1 cellular context compared by ENCODE assay signal in the genomic region with DNA sequence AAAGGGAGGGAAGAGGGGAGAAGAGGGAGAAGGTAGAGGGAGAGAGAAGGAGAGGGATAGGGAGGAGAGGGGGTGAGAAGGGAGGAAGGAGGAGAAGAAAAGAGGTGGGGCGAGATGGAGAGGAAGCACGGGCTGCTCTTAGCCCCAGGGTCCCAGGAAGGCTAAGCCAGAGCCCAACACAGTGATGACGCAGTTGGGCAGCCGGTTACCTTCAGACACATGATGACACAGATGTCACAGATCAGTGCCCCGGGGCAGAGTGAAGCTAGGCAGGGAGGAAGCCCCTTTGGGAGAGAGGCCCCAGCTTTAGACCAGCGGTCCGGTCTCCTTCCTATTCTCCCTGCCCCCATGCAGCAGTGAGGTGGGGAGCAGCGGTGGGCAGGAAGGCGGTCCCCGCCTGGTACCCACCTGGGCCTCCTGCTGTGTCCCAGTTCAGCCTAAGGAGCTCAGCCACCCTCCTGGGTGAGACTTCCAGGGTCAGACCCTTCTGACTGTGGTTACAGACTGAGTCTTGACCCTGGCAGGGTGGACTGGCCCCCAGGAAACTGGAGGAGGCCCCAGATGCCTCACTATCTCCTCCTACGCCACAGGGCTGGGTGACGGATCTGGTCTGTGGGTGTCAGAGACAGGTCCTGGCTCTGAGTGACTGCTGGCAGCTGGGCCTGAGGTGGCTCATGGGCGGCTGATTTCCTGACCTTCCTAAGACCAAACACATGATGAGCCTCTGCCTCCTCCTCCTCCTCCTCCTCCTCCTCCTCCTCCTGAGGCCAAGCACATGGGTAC.
TF ChIP-seq lines count a peak whose summit lies in the region.

No MANE protein-coding gene starts in this region.

TF ChIP-seq in SK-N-SH treated with all-trans-retinoic acid at 6 μM for 48 hours, 23 proteins besides CTCF, POLR2A, EP300 and RAD21 (continued from another document):
- TF ChIP-seq, protein P1, sequence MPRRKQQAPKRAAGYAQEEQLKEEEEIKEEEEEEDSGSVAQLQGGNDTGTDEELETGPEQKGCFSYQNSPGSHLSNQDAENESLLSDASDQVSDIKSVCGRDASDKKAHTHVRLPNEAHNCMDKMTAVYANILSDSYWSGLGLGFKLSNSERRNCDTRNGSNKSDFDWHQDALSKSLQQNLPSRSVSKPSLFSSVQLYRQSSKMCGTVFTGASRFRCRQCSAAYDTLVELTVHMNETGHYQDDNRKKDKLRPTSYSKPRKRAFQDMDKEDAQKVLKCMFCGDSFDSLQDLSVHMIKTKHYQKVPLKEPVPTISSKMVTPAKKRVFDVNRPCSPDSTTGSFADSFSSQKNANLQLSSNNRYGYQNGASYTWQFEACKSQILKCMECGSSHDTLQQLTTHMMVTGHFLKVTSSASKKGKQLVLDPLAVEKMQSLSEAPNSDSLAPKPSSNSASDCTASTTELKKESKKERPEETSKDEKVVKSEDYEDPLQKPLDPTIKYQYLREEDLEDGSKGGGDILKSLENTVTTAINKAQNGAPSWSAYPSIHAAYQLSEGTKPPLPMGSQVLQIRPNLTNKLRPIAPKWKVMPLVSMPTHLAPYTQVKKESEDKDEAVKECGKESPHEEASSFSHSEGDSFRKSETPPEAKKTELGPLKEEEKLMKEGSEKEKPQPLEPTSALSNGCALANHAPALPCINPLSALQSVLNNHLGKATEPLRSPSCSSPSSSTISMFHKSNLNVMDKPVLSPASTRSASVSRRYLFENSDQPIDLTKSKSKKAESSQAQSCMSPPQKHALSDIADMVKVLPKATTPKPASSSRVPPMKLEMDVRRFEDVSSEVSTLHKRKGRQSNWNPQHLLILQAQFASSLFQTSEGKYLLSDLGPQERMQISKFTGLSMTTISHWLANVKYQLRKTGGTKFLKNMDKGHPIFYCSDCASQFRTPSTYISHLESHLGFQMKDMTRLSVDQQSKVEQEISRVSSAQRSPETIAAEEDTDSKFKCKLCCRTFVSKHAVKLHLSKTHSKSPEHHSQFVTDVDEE (CRISPR knock-in tag; IDR thresholded peaks at IDR 0.05), result no peak
